In genomic region chr2:108226570-108226969, GRCh38 we compare ENCODE assay signal across 22 cellular contexts.
"Had no signal": no experiment of that assay in that cellular context is flagged by ENCODE, and none has a peak within 500 bp of the region (broad histone marks: within the 10 kb centered on the region; RNA-seq: fewer than 3 reads in every experiment).

No MANE protein-coding gene starts in this region.

- H3K36me3 ChIP-seq: left lung, lower lobe of right lung, suprapubic skin, thoracic aorta, tibial artery, upper lobe of right lung had no signal

- H3K9me3 ChIP-seq: psoas muscle, thoracic aorta had no signal

- H3K27me3 ChIP-seq: left lung, suprapubic skin, tibial artery, upper lobe of right lung had no signal

- H3K9ac ChIP-seq: parathyroid adenoma had no signal

- DNase-seq: hippocampal formation; kidney glomerular epithelial cell; left colon; left lung; lower lobe of right lung; mammary epithelial cell; mesenchymal stem cell; naive thymus-derived CD8-positive, alpha-beta T cell; nucleus accumbens; psoas muscle; stimulated activated CD4-positive, alpha-beta T cell treated with anti-CD3 and anti-CD28 coated beads, Interleukin-12 subunit alpha, Interleukin-12 subunit beta, amount 100 ng/mL, for 4 hours; stimulated activated CD4-positive, alpha-beta T cell treated with anti-CD3 and anti-CD28 coated beads, Interleukin-15, amount 100 ng/mL, for 24 hours; stimulated activated CD4-positive, alpha-beta T cell treated with anti-CD3 and anti-CD28 coated beads, Interleukin-2, amount 100 ng/mL, for 24 hours; stimulated activated CD4-positive, alpha-beta T cell treated with anti-CD3 and anti-CD28 coated beads, Interleukin-4, amount 100 ng/mL, for 24 hours; stimulated activated naive CD4-positive, alpha-beta T cell; tibial artery; trophoblast cell; upper lobe of right lung had no signal

- H3K27ac ChIP-seq: left lung, lower lobe of right lung, parathyroid adenoma, psoas muscle, skin epidermis, suprapubic skin, thoracic aorta, tibial artery, upper lobe of right lung had no signal

- H3K4me3 ChIP-seq: left lung, lower lobe of right lung, psoas muscle, skin epidermis, suprapubic skin, thoracic aorta, tibial artery, upper lobe of right lung had no signal

- H3K4me1 ChIP-seq: left lung, lower lobe of right lung, parathyroid adenoma, psoas muscle, suprapubic skin, upper lobe of right lung had no signal
